12 cellular contexts compared by ENCODE assay signal in the genomic region with DNA sequence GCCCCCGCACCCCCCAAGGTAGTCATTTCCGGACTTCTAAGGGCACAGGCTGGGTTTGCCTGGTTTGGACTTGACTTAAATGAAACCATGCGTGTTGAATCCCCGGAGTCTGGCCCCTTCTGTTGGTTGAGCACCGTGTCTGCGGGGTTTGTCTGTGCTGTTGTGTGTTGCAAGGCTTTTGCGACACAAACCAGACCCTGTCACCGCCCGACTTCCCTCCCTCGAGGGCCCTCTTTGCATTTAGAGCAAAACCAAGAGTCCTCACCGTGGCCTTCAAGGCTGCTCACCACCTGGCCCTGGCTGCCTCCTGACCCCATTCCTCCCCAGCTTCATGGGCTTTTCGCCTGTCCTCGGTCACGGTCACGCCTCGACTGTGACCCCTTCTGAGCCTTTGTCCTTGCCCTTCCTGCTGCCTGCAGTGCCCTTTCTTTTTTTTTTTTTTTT. TPM values are rescaled to one million over a fixed set of nuclear protein-coding genes. Genes with fewer than 3 reads are reported as not detected.
DNase-seq lines count a peak whose midpoint lies in the region; ATAC-seq, FAIRE-seq and TF ChIP-seq lines count a peak whose summit lies in the region.
"Had no signal": no experiment of that assay in that cellular context is flagged by ENCODE, and none has a peak within 500 bp of the region (broad histone marks: within the 10 kb centered on the region; RNA-seq: fewer than 3 reads in every experiment).

No MANE protein-coding gene starts in this region.

- H3K36me3 Mint-ChIP-seq in chondrocyte (ENCODE audit: low read depth), result no peaks in the 10 kb centered on the region
- no peaks in the 10 kb centered on the region for H3K36me3 Mint-ChIP-seq in activated naive CD8-positive, alpha-beta T cell treated with anti-CD3 and anti-CD28 coated beads for 36 hours

- no peaks in the 10 kb centered on the region for H3K27me3 Mint-ChIP-seq in chondrocyte (ENCODE audit: low read depth)
- H3K27me3 Mint-ChIP-seq in activated naive CD8-positive, alpha-beta T cell treated with anti-CD3 and anti-CD28 coated beads for 36 hours, result peaks cover 26% of the 10 kb centered on the region

- no peaks in the 10 kb centered on the region for H4K20me1 ChIP-seq in HepG2 (ENCODE audit: insufficient read depth, low read length)

- no peak for DNase-seq in chondrocyte (ENCODE audit: low spot score)
- DNase-seq in HepG2 (ENCODE audit: low spot score), result no peak
- DNase-seq in testis, result no peak
- DNase-seq in activated naive CD8-positive, alpha-beta T cell treated with anti-CD3 and anti-CD28 coated beads for 36 hours, result no peak
- no peak for DNase-seq in GM03348 (ENCODE audit: low spot score)
- no peak for DNase-seq in GM12891 (ENCODE audit: insufficient read length, low spot score)
- no peak for DNase-seq in GM10266 (ENCODE audit: extremely low spot score)
- DNase-seq: Calu3, head of caudate nucleus, NCI-H748 treated with DMSO at 0.1 percent for 48 hours had no signal

- no peaks in the 10 kb centered on the region for H3K79me2 ChIP-seq in HepG2 (ENCODE audit: insufficient read depth, low read length)

- H3K36me3 ChIP-seq in HUES64 (ENCODE audit: insufficient read depth, low read length), result no peaks in the 10 kb centered on the region
- no peaks in the 10 kb centered on the region for H3K36me3 ChIP-seq in HepG2 (replicated peaks in 1 of 2; ENCODE audit: control insufficient read depth in 1 of 2, insufficient read depth in 2 of 2, low read length in 2 of 2)
- H3K36me3 ChIP-seq in testis (ENCODE audit: low read depth, missing control alignments), result no peaks in the 10 kb centered on the region

- H3K4me1 Mint-ChIP-seq in chondrocyte (ENCODE audit: low read depth), result peaks cover 33% of the 10 kb centered on the region
- H3K4me1 Mint-ChIP-seq in activated naive CD8-positive, alpha-beta T cell treated with anti-CD3 and anti-CD28 coated beads for 36 hours, result no peaks in the 10 kb centered on the region

- peaks cover 3% of the 10 kb centered on the region for H3K27me3 ChIP-seq in HUES64 (ENCODE audit: insufficient read depth, low read length)
- H3K27me3 ChIP-seq in HepG2 (ENCODE audit: control insufficient read depth in 1 of 2, insufficient read depth in 2 of 2, low read length in 2 of 2), result peaks cover 13 to 72% of the 10 kb centered on the region in 2 experiments
- H3K27me3 ChIP-seq in testis, result no peaks in the 10 kb centered on the region
- H3K27me3 ChIP-seq: body of pancreas had no signal

- H3K4me3 Mint-ChIP-seq in chondrocyte (ENCODE audit: unreplicated experiment), result no peak overlapping the region
- H3K4me3 Mint-ChIP-seq in activated naive CD8-positive, alpha-beta T cell treated with anti-CD3 and anti-CD28 coated beads for 36 hours, result no peak overlapping the region

- POLR2A ChIA-PET in HepG2 (lab: Yijun Ruan, JAX), result no interaction called here

- WGBS in HUES64, result 82% methylated on average over 16 of the region's 16 CpGs
- whole genome bisulfite sequencing in HepG2 (ENCODE audit: low lambda C conversion rate), result 22% methylated on average over 14 of the region's 16 CpGs
- WGBS in testis, 2 donors, result 44 to 54% methylated on average over 16 of the region's 16 CpGs

- TF ChIP-seq POLR2A in HepG2 (IDR thresholded peaks at IDR 0.05; ENCODE audit: insufficient read depth in 1 of 2, low read depth in 2 of 2, low read length in 2 of 2) (no peak), testis (IDR thresholded peaks at IDR 0.05) (no peak), GM12891 (IDR thresholded peaks at IDR 0.05; ENCODE audit: low read depth, low read length) (no peak)

- H3K4me1 ChIP-seq in HUES64 (ENCODE audit: insufficient read depth, low read length) (no peaks in the 10 kb centered on the region), HepG2 (ENCODE audit: insufficient read depth, low read length) (peaks cover 9% of the 10 kb centered on the region; the same call in 1 of the 2 replicates), testis (peaks cover 40% of the 10 kb centered on the region)
- H3K4me1 ChIP-seq: body of pancreas had no signal

- H3K4me3 ChIP-seq in HUES64 (ENCODE audit: low read length) (no peak overlapping the region), HepG2 (replicated peaks in 1 of 3; ENCODE audit: insufficient read depth in 1 of 3, low read depth in 2 of 3, low read length in 3 of 3) (no peak overlapping the region; a peak in 1 of 6 replicates), testis (no peak overlapping the region)
- H3K4me3 ChIP-seq: body of pancreas had no signal

- H3K27ac Mint-ChIP-seq in chondrocyte (ENCODE audit: unreplicated experiment), result peak overlapping the region; percentile 49
- no peak overlapping the region for H3K27ac Mint-ChIP-seq in activated naive CD8-positive, alpha-beta T cell treated with anti-CD3 and anti-CD28 coated beads for 36 hours

- no peak for TF ChIP-seq RAD21 in HepG2 (CRISPR knock-in tag; IDR thresholded peaks at IDR 0.05)

- FAIRE-seq in HepG2 (lab: Jason Lieb, UNC), result no peak
- FAIRE-seq in GM12891 (lab: Jason Lieb, UNC), result no peak

- H3K9ac ChIP-seq in HUES64 (ENCODE audit: low read depth, low read length), result 0 out of 2 replicates have a peak overlapping the region, but pooled peaks have one; percentile 3
- H3K9ac ChIP-seq in HepG2 (ENCODE audit: insufficient read depth, low read depth, low read length), result no peak overlapping the region

- CTCF ChIA-PET in HepG2 (lab: Yijun Ruan, JAX; ENCODE audit: low intra/inter-chr PET ratio, low total read pairs), result no interaction called here

- H3K27ac ChIP-seq in HUES64 (ENCODE audit: low read depth, low read length), result no peak overlapping the region
- H3K27ac ChIP-seq in HepG2 (ENCODE audit: extremely low read length, insufficient read depth, low read length), result no peak overlapping the region
- H3K27ac ChIP-seq in testis, result peak overlapping the region; percentile 68 to 77

- no peak overlapping the region for H2AFZ ChIP-seq in HepG2 (ENCODE audit: low read length)

- no peaks in the 10 kb centered on the region for H3K9me3 Mint-ChIP-seq in chondrocyte (ENCODE audit: low read depth)
- H3K9me3 Mint-ChIP-seq in activated naive CD8-positive, alpha-beta T cell treated with anti-CD3 and anti-CD28 coated beads for 36 hours, result no peaks in the 10 kb centered on the region

- H3K9me3 ChIP-seq in HUES64 (ENCODE audit: insufficient read depth, low read depth, low read length) (no peaks in the 10 kb centered on the region), HepG2 (ENCODE audit: low read length) (no peaks in the 10 kb centered on the region), testis (no peaks in the 10 kb centered on the region)
- H3K9me3 ChIP-seq: body of pancreas had no signal

- no peak for TF ChIP-seq CTCF in chondrocyte (IDR thresholded peaks at IDR 0.05)
- TF ChIP-seq CTCF in HepG2 (CRISPR knock-in tag; IDR thresholded peaks at IDR 0.05), result no peak
- no peak for TF ChIP-seq CTCF in testis (IDR thresholded peaks at IDR 0.05)
- TF ChIP-seq CTCF in GM10266 (IDR thresholded peaks at IDR 0.05; ENCODE audit: control insufficient read depth, insufficient read depth, low read depth, missing control alignments), result no peak

- H3K4me2 ChIP-seq in HepG2 (ENCODE audit: low read depth, low read length), result peak overlapping the region; percentile 35; the same call in 1 of the 2 replicates

- in situ Hi-C loops in HepG2 (cut with HindIII; ENCODE audit: extremely low pct_ligation_motif_present, low pct_unique_long_range_greater_than_20kb), result no loop called here

- no peak for TF ChIP-seq EP300 in HepG2 (IDR thresholded peaks at IDR 0.05; ENCODE audit: low read depth in 2 of 2, low read length in 2 of 2)
- no peak for TF ChIP-seq EP300 in HepG2 (CRISPR knock-in tag; IDR thresholded peaks at IDR 0.05; ENCODE audit: borderline replicate concordance)

- BruUV-seq in HepG2 (replicated peaks; lab: Mats Ljungman, UMichigan), result no TSS peak

- intact Hi-C loops in HepG2 (cut with micrococcal nuclease; ENCODE audit: unreplicated experiment) (no loop called here), testis (cut with DNase I; ENCODE audit: low total_unique reads) (no loop called here)

- peak; percentile 33 for ATAC-seq in HepG2
- ATAC-seq: body of pancreas had no signal

TF ChIP-seq in HepG2, 621 proteins besides CTCF, POLR2A, EP300 and RAD21 (continues in another document):
- no peak for TF ChIP-seq ZFY (CRISPR knock-in tag; IDR thresholded peaks at IDR 0.05)
- TF ChIP-seq PLRG1 (conservative IDR thresholded peaks at IDR 0.05), result no peak
- no peak for TF ChIP-seq PHB2 (IDR thresholded peaks at IDR 0.05; ENCODE audit: partially characterized antibody)

TF ChIP-seq in GM12891, 5 proteins besides CTCF, POLR2A, EP300 and RAD21 (continues in another document):
- TF ChIP-seq POLR2AphosphoS5 (IDR thresholded peaks at IDR 0.05; ENCODE audit: low read depth, low read length) (no peak), POU2F2 (IDR thresholded peaks at IDR 0.05; ENCODE audit: low read depth, low read length) (no peak), TAF1 (IDR thresholded peaks at IDR 0.05; ENCODE audit: low read depth, low read length) (no peak)

RNA-seq across cellular contexts. Expression of gene CRISPLD2, which starts 7.4 kb away (rescaled TPM):
- polyA plus RNA-seq in HUES64 (2013, experiment 1 of 2), result 1.5 TPM
- polyA plus RNA-seq in HUES64 (2013, experiment 2 of 2), result 2.7 TPM
- total RNA-seq in chondrocyte (1.7 to 12.1 TPM (median 11.7 TPM) in 3 replicates), HepG2 (2016; rRNA removed; fragmentation: Illumina TruSeq; extraction: Trizol) (0.14 and 0.31 TPM in 2 replicates), testis (10 to 100 TPM; 47.7 to 59.6 TPM)
- not detected in 2 replicates for total RNA-seq in HepG2 (2016; cell fraction: cytosol; rRNA removed; fragmentation: Illumina TruSeq; extraction: Trizol; ENCODE audit: low read depth)
- total RNA-seq in HepG2 (2016; cell fraction: insoluble cytoplasmic fraction; rRNA removed; fragmentation: Illumina TruSeq; extraction: Trizol), result 0.15 TPM in 2 replicates
- not detected in 2 replicates for total RNA-seq in HepG2 (2016; cell fraction: membrane; rRNA removed; fragmentation: Illumina TruSeq; extraction: Trizol)
- total RNA-seq in HepG2 (2016; cell fraction: nucleus; rRNA removed; fragmentation: Illumina TruSeq; extraction: Trizol), result not detected in 2 replicates
- polyA plus RNA-seq in HepG2 (2011; rRNA removed) (0.04 and 0.25 TPM in 2 replicates), testis (ENCODE audit: insufficient read depth, low read depth, low replicate concordance) (48.8 TPM)
- 0.05 and 0.15 TPM in 2 replicates for polyA plus RNA-seq in HepG2 (2011; cell fraction: cytosol; rRNA removed)
- 0.08 and 0.17 TPM in 2 replicates for polyA plus RNA-seq in HepG2 (2011; cell fraction: nucleus; rRNA removed)
- 0.07 and 0.31 TPM in 2 replicates for polyA plus RNA-seq in HepG2 (2012)
- not detected in 2 replicates for polyA plus RNA-seq in HepG2 (2016; cell fraction: cytosol; fragmentation: Illumina TruSeq; extraction: Trizol; ENCODE audit: low read depth)
- polyA plus RNA-seq in HepG2 (2016; cell fraction: insoluble cytoplasmic fraction; fragmentation: Illumina TruSeq; extraction: Trizol; ENCODE audit: low read depth), result not detected in 2 replicates
- not detected in 2 replicates for polyA plus RNA-seq in HepG2 (2016; cell fraction: membrane; fragmentation: Illumina TruSeq; extraction: Trizol; ENCODE audit: low read depth)
- 0.33 TPM in 1 of 2 replicates, not detected in the other for polyA plus RNA-seq in HepG2 (2016; cell fraction: nucleus; fragmentation: Illumina TruSeq; extraction: Trizol; ENCODE audit: insufficient read depth, low read depth)
- polyA minus RNA-seq in HepG2 (2011; rRNA and poly(A)+ RNA removed; ENCODE audit: low replicate concordance), result 0.44 and 0.89 TPM in 2 replicates
- polyA minus RNA-seq in HepG2 (2011; cell fraction: cytosol; rRNA and poly(A)+ RNA removed), result not detected in 2 replicates
- 0.25 and 0.77 TPM in 2 replicates for polyA minus RNA-seq in HepG2 (2011; cell fraction: nucleus; rRNA and poly(A)+ RNA removed)
- total RNA-seq in activated naive CD8-positive, alpha-beta T cell treated with anti-CD3 and anti-CD28 coated beads for 36 hours, result not detected
- 0.10 TPM for polyA plus RNA-seq in GM12891 (2012; ENCODE audit: low read depth, missing spikeins)

Comparison
In these comparisons a context has a peak if more than half of its experiments do, and no peak if none do; other contexts are left out.
1. H3K27ac ChIP-seq: peak in testis (2 of 2); none in HUES64 (single experiment) and HepG2 (single experiment).